8 cellular contexts compared by ENCODE assay signal in the genomic region with DNA sequence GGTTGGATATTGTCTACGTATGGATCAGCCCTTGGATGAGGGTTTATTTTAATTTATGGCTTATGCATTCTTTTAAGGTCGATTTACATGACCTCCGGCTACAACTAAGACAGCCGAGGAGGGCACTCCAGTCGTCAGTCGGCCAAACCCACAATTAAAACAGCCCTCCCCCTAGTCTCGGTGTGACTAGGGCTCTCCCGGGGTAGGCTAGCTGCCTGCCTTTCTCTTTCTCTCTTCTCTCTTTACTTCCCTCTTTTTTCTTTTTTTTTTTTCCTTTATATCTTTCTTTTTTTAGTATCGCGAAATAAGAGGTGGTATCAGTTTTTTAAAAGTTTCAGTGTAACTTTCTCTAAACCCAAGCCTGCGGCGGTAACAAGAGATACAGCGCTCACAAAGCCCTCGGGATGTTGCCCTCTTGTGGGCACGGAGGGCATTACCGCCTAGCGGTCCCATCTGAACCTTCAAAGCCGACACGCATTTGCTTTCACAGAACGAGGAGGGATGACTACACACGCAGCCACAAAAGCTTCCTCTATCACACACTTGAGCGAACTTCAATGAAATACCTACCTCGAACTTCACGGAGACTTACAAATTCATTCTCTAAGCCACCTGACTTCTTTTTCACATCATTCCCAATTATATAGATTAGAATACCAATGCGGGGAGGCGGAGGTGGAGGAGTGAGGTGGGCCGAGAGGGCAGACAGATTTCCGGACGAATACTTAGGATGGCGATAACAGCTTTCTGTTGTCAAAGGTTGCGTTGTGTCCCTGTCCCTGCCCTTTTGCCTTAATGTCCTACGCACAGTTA.
A peak's percentile ranks its signal among the peaks of the same experiment; 100 is the strongest.
DNase-seq lines count a peak whose midpoint lies in the region; ATAC-seq and TF ChIP-seq lines count a peak whose summit lies in the region.

No MANE protein-coding gene starts in this region.

- H4K5ac ChIP-seq in mesendoderm (ENCODE audit: low read length): no peak overlapping the region

- no peaks in the 10 kb centered on the region for H3K79me2 ChIP-seq in mesendoderm (ENCODE audit: control insufficient read depth, insufficient read depth, low read length)

- TF ChIP-seq CTCF in CD4-positive, alpha-beta T cell (IDR thresholded peaks at IDR 0.05): peak; percentile 92

- H3K4ac ChIP-seq in mesendoderm (ENCODE audit: low read depth, low read length): no peak overlapping the region

- DNase-seq in CD4-positive, alpha-beta T cell: peak; percentile 63 to 81 (median 75)
- peak; percentile 81 for DNase-seq in NCI-H774 (lab: John Stamatoyannopoulos, UW)
- peak; percentile 52 to 61 for DNase-seq in activated CD8-positive, alpha-beta memory T cell treated with anti-CD3 and anti-CD28 coated beads for 4 hours (ENCODE audit: low read depth in 2 of 2)
- peak; percentile 94 for DNase-seq in mesendoderm
- DNase-seq in stimulated activated CD8-positive, alpha-beta memory T cell treated with anti-CD3 and anti-CD28 coated beads, Interleukin-12 subunit alpha, Interleukin-12 subunit beta, amount 100 ng/mL, for 4 hours (ENCODE audit: low read depth): peak; percentile 49

- H3K36me3 ChIP-seq in endocrine pancreas (ENCODE audit: control insufficient read depth, insufficient read depth, low read length) (no peaks in the 10 kb centered on the region), mesendoderm (ENCODE audit: control insufficient read depth, insufficient read depth, low read length) (no peaks in the 10 kb centered on the region)

- no peak overlapping the region for H2BK5ac ChIP-seq in mesendoderm (ENCODE audit: low read length)

- no peak overlapping the region for H3K27ac ChIP-seq in CD4-positive, alpha-beta T cell (ENCODE audit: low read depth, low read length)
- H3K27ac ChIP-seq in mesendoderm (ENCODE audit: low read depth, low read length): no peak overlapping the region

- H3K27me3 ChIP-seq in CD4-positive, alpha-beta T cell (ENCODE audit: control insufficient read depth, insufficient read depth, low read length): peaks cover 97% of the 10 kb centered on the region
- H3K27me3 ChIP-seq in endocrine pancreas (ENCODE audit: control insufficient read depth, insufficient read depth, low read length) (no peaks in the 10 kb centered on the region), mesendoderm (ENCODE audit: insufficient read depth, low read length, poor library complexity) (peaks cover 42% of the 10 kb centered on the region)

- H3K56ac ChIP-seq in mesendoderm (ENCODE audit: low read length): no peak overlapping the region

- H3K79me1 ChIP-seq in mesendoderm (ENCODE audit: low read length): no peaks in the 10 kb centered on the region

- peaks cover 9% of the 10 kb centered on the region for H3K4me1 Mint-ChIP-seq in CD4-positive, alpha-beta T cell (ENCODE audit: low read depth)

- H3K18ac ChIP-seq in mesendoderm (ENCODE audit: low read length): no peak overlapping the region

- peaks cover 6% of the 10 kb centered on the region for H3K9me3 ChIP-seq in CD4-positive, alpha-beta T cell (ENCODE audit: control insufficient read depth, low read length)
- H3K9me3 ChIP-seq in endocrine pancreas (ENCODE audit: control insufficient read depth, low read length): no peaks in the 10 kb centered on the region

- no peaks in the 10 kb centered on the region for H3K9me3 Mint-ChIP-seq in CD4-positive, alpha-beta T cell

- no peaks in the 10 kb centered on the region for H3K4me1 ChIP-seq in endocrine pancreas (ENCODE audit: control insufficient read depth, insufficient read depth, low read length)
- H3K4me1 ChIP-seq in mesendoderm (ENCODE audit: control insufficient read depth, low read depth, low read length): no peaks in the 10 kb centered on the region

- no CpG with 5 or more reads among the region's 32 CpGs for WGBS in mesendoderm (ENCODE audit: extremely low coverage, insufficient coverage, low lambda C conversion rate)

- H2BK120ac ChIP-seq in mesendoderm (ENCODE audit: low read depth, low read length): no peak overlapping the region

- no peak overlapping the region for H4K8ac ChIP-seq in mesendoderm (ENCODE audit: low read depth, low read length)

- no peaks in the 10 kb centered on the region for H3K36me3 Mint-ChIP-seq in CD4-positive, alpha-beta T cell (ENCODE audit: low read depth)

- peak overlapping the region; percentile 92 for H3K4me3 ChIP-seq in endocrine pancreas (ENCODE audit: control insufficient read depth, insufficient read depth, low read length)
- peak overlapping the region; percentile 32 for H3K4me3 ChIP-seq in mesendoderm (ENCODE audit: low read length)

- H3K27ac Mint-ChIP-seq in CD4-positive, alpha-beta T cell: peak overlapping the region; percentile 0

- no peak overlapping the region for H2AK5ac ChIP-seq in mesendoderm (ENCODE audit: low read length)

- CTCF ChIA-PET in CD4-positive, alpha-beta T cell (lab: Charles Lee): interaction anchor here (0.7 to 0.8 kb wide), 2 partner anchors 12 to 152 kb away, joined by 3 read pairs; no protein-coding TSS in a partner anchor

- intact Hi-C loops in CD4-positive, alpha-beta T cell (cut with DNase I, micrococcal nuclease): loop anchor here in 1 of 2 experiments (10.0 kb wide), 1 partner anchor 1691 kb away; no protein-coding TSS in a partner anchor

- H3K9ac ChIP-seq in endocrine pancreas (ENCODE audit: control insufficient read depth, insufficient read depth, low read length) (peak overlapping the region; percentile 93), mesendoderm (ENCODE audit: low read length) (no peak overlapping the region)

- peak overlapping the region; percentile 80 for H3K4me3 Mint-ChIP-seq in CD4-positive, alpha-beta T cell

- peak overlapping the region; percentile 79 for H3K4me2 ChIP-seq in mesendoderm (ENCODE audit: low read length)

- no peak overlapping the region for H2BK15ac ChIP-seq in mesendoderm (replicated peaks; ENCODE audit: low read depth)

- H3K27me3 Mint-ChIP-seq in CD4-positive, alpha-beta T cell: peaks cover 53% of the 10 kb centered on the region

- peak; percentile 90 for ATAC-seq in CD4-positive, alpha-beta T cell (ENCODE audit: poor library complexity)
- ATAC-seq in GM19395 (IDR thresholded peaks at IDR 0.05; ENCODE audit: unreplicated experiment): peak; percentile 94
- peak; percentile 90 for ATAC-seq in HG03521 (IDR thresholded peaks at IDR 0.05; ENCODE audit: unreplicated experiment)

- POLR2A ChIA-PET in CD4-positive, alpha-beta T cell (lab: Charles Lee): interaction anchor here (1.0 kb wide), 1 partner anchor 8 kb away, joined by 4 read pairs; no protein-coding TSS in a partner anchor

- no peak overlapping the region for H3K23ac ChIP-seq in mesendoderm (ENCODE audit: low read length)
